In the genomic region with DNA sequence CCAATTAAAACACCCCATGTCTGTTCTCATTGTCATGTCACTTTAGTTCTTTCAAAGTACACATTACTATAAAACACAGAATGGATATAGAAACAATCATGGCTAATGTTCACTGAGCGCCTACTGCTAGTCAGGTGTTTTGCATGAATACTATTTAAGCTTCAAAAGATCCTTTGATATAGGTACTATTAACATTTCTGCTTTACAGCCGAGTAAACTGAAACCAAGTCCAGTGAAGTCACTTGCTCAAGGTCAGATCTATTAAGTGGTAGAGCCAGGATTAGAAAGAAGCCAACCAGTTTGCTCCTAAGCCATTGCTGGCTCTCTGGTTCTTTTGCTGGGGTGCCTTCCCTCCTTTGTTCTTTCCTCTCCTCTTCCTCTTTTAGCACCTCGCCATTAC, we compare ENCODE assay signal across 18 cellular contexts.
"Had no signal": no experiment of that assay in that cellular context is flagged by ENCODE, and none has a peak within 500 bp of the region (broad histone marks: within the 10 kb centered on the region; RNA-seq: fewer than 3 reads in every experiment).

No MANE protein-coding gene starts in this region.

- ATAC-seq: right cardiac atrium had no signal

- H3K9me3 ChIP-seq: esophagus squamous epithelium, tibial nerve, uterus had no signal

- H3K4me3 ChIP-seq: esophagus squamous epithelium, smooth muscle cell, tibial nerve, uterus had no signal

- H3K27ac ChIP-seq: brain microvascular endothelial cell, esophagus squamous epithelium, tibial nerve, uterus had no signal

- H3K27me3 ChIP-seq: brain microvascular endothelial cell, esophagus squamous epithelium, tibial nerve, uterus had no signal

- H3K36me3 ChIP-seq: brain microvascular endothelial cell, esophagus squamous epithelium, tibial nerve, uterus had no signal

- H3K4me1 ChIP-seq: esophagus squamous epithelium, tibial nerve, uterus had no signal

- DNase-seq: activated CD4-positive, alpha-beta T cell treated with anti-CD3 and anti-CD28 coated beads, Interleukin-2, amount 50 U/mL, for 1 hour; anterior cingulate cortex; brain microvascular endothelial cell; cortex of kidney; effector CD8-positive, alpha-beta T cell; esophagus squamous epithelium; hypothalamus; kidney glomerular epithelial cell; nephron progenitor cell; occipital lobe; right cardiac atrium; stimulated activated CD4-positive, alpha-beta T cell treated with anti-CD3 and anti-CD28 coated beads, Interleukin-4, amount 100 ng/mL, for 4 hours; stimulated activated CD8-positive, alpha-beta memory T cell treated with anti-CD3 and anti-CD28 coated beads, Interleukin-4, amount 100 ng/mL, for 48 hours; stimulated activated naive CD4-positive, alpha-beta T cell treated with Interleukin-2 at 50 U/mL for 16 hours; substantia nigra; uterus had no signal
